In the genomic region with DNA sequence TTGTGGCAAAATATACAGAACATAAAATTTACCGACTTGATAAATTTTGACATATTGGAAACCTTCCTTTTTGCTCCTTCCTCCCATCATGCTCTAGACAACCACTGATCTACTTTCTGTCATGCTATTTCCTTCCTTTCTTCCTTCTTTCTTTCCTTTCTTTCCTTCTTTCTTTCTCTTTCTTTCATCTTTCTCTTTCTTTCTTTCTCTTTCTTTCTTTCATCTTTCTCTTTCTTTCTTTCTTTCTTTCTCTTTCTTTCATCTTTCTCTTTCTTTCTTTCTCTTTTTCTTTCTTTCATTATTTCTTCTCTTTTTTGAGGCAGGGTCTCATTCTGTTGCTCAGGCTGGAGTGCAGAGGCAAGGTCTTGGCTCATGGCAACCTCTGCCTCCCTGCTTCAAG, we compare ENCODE assay signal across 21 cellular contexts. TPM values are rescaled to one million over a fixed set of nuclear protein-coding genes. Genes with fewer than 3 reads are reported as not detected.
DNase-seq lines count a peak whose midpoint lies in the region; ATAC-seq, FAIRE-seq and TF ChIP-seq lines count a peak whose summit lies in the region.
"Had no signal": no experiment of that assay in that cellular context is flagged by ENCODE, and none has a peak within 500 bp of the region (broad histone marks: within the 10 kb centered on the region; RNA-seq: fewer than 3 reads in every experiment).

No MANE protein-coding gene starts in this region.

- H3K9me3 Mint-ChIP-seq in activated CD8-positive, alpha-beta T cell treated with anti-CD3 and anti-CD28 coated beads for 36 hours, result no peaks in the 10 kb centered on the region
- no peaks in the 10 kb centered on the region for H3K9me3 Mint-ChIP-seq in activated CD8-positive, alpha-beta T cell treated with anti-CD3 and anti-CD28 coated beads, Interleukin-2, amount 10 ng/mL, durations not matched to agents 7 days and 5 days (ENCODE audit: insufficient read depth)
- H3K9me3 Mint-ChIP-seq: CD8-positive, alpha-beta T cell had no signal

- TF ChIP-seq CTCF in activated CD8-positive, alpha-beta T cell treated with anti-CD3 and anti-CD28 coated beads for 36 hours (IDR thresholded peaks at IDR 0.05), result peak; percentile 37
- TF ChIP-seq CTCF in C4-2B (conservative IDR thresholded peaks at IDR 0.05) (no peak), VCaP (conservative IDR thresholded peaks at IDR 0.05) (no peak)

- H3K27me3 Mint-ChIP-seq in activated CD8-positive, alpha-beta T cell treated with anti-CD3 and anti-CD28 coated beads for 36 hours, result peaks cover 18% of the 10 kb centered on the region
- peaks cover 19% of the 10 kb centered on the region for H3K27me3 Mint-ChIP-seq in activated CD8-positive, alpha-beta T cell treated with anti-CD3 and anti-CD28 coated beads, Interleukin-2, amount 10 ng/mL, durations not matched to agents 7 days and 5 days (ENCODE audit: low read depth)

- H3K4me1 Mint-ChIP-seq in activated CD8-positive, alpha-beta T cell treated with anti-CD3 and anti-CD28 coated beads for 36 hours (ENCODE audit: low read depth), result no peaks in the 10 kb centered on the region
- H3K4me1 Mint-ChIP-seq in activated CD8-positive, alpha-beta T cell treated with anti-CD3 and anti-CD28 coated beads, Interleukin-2, amount 10 ng/mL, durations not matched to agents 7 days and 5 days (ENCODE audit: low read depth), result peaks cover 3% of the 10 kb centered on the region

- no peak for DNase-seq in activated CD8-positive, alpha-beta T cell treated with anti-CD3 and anti-CD28 coated beads for 36 hours
- DNase-seq in activated CD8-positive, alpha-beta T cell treated with anti-CD3 and anti-CD28 coated beads, Interleukin-2, amount 10 ng/mL, durations not matched to agents 7 days and 5 days, result no peak
- no peak for DNase-seq in H54 (ENCODE audit: insufficient read length, low spot score)
- DNase-seq in islet precursor cell, result no peak
- DNase-seq: 8988T; ACHN; AML-193; C1 segment of cervical spinal cord; Caco-2; CD4-positive, CD25-positive, alpha-beta regulatory T cell; CD8-positive, alpha-beta T cell; DMS153; DND-41; GOT3; H7; HCEC 1CT had no signal

- no peak for TF ChIP-seq POLR2A in H54 (IDR thresholded peaks at IDR 0.05; ENCODE audit: low read depth, low read length)

- H3K27ac ChIP-seq in C4-2B (peak overlapping the region; percentile 65), VCaP (peak overlapping the region; percentile 71)
- H3K27ac ChIP-seq: A549 had no signal

- ATAC-seq in activated CD8-positive, alpha-beta T cell treated with anti-CD3 and anti-CD28 coated beads for 36 hours, result no peak
- no peak for ATAC-seq in activated CD8-positive, alpha-beta T cell treated with anti-CD3 and anti-CD28 coated beads, Interleukin-2, amount 10 ng/mL, durations not matched to agents 7 days and 5 days
- ATAC-seq: A549; CD8-positive, alpha-beta T cell had no signal

- H3K36me3 Mint-ChIP-seq in activated CD8-positive, alpha-beta T cell treated with anti-CD3 and anti-CD28 coated beads for 36 hours (ENCODE audit: low read depth), result no peaks in the 10 kb centered on the region
- H3K36me3 Mint-ChIP-seq in activated CD8-positive, alpha-beta T cell treated with anti-CD3 and anti-CD28 coated beads, Interleukin-2, amount 10 ng/mL, durations not matched to agents 7 days and 5 days (ENCODE audit: low read depth), result no peaks in the 10 kb centered on the region
- H3K36me3 Mint-ChIP-seq: CD4-positive, CD25-positive, alpha-beta regulatory T cell; CD8-positive, alpha-beta T cell had no signal

- no peak for FAIRE-seq in H54 (lab: Jason Lieb, UNC)
- FAIRE-seq: A549, G401.6, GM12892 had no signal

- intact Hi-C loops in activated CD8-positive, alpha-beta T cell treated with anti-CD3 and anti-CD28 coated beads for 36 hours (cut with micrococcal nuclease), result no loop called here

- CTCF ChIA-PET in activated CD8-positive, alpha-beta T cell treated with anti-CD3 and anti-CD28 coated beads for 36 hours (lab: Charles Lee), result no interaction called here
- CTCF ChIA-PET in activated CD8-positive, alpha-beta T cell treated with anti-CD3 and anti-CD28 coated beads, Interleukin-2, amount 10 ng/mL, durations not matched to agents 7 days and 5 days (lab: Charles Lee), result no interaction called here

- H3K27ac Mint-ChIP-seq in activated CD8-positive, alpha-beta T cell treated with anti-CD3 and anti-CD28 coated beads for 36 hours, result no peak overlapping the region
- no peak overlapping the region for H3K27ac Mint-ChIP-seq in activated CD8-positive, alpha-beta T cell treated with anti-CD3 and anti-CD28 coated beads, Interleukin-2, amount 10 ng/mL, durations not matched to agents 7 days and 5 days
- H3K27ac Mint-ChIP-seq: CD4-positive, CD25-positive, alpha-beta regulatory T cell; CD8-positive, alpha-beta T cell had no signal

- POLR2A ChIA-PET in activated CD8-positive, alpha-beta T cell treated with anti-CD3 and anti-CD28 coated beads for 36 hours (lab: Charles Lee), result interaction anchor here (0.6 kb wide), 1 partner anchor 26 kb away, joined by 3 read pairs; no protein-coding TSS in a partner anchor
- POLR2A ChIA-PET in activated CD8-positive, alpha-beta T cell treated with anti-CD3 and anti-CD28 coated beads, Interleukin-2, amount 10 ng/mL, durations not matched to agents 7 days and 5 days (lab: Charles Lee), result no interaction called here

- no peak overlapping the region for H3K4me3 Mint-ChIP-seq in activated CD8-positive, alpha-beta T cell treated with anti-CD3 and anti-CD28 coated beads for 36 hours
- H3K4me3 Mint-ChIP-seq in activated CD8-positive, alpha-beta T cell treated with anti-CD3 and anti-CD28 coated beads, Interleukin-2, amount 10 ng/mL, durations not matched to agents 7 days and 5 days, result no peak overlapping the region
- H3K4me3 Mint-ChIP-seq: CD4-positive, CD25-positive, alpha-beta regulatory T cell; CD8-positive, alpha-beta T cell had no signal

RNA-seq across cellular contexts. Expression of a gene that starts 8.9 kb away (rescaled TPM):
- total RNA-seq in activated CD8-positive, alpha-beta T cell treated with anti-CD3 and anti-CD28 coated beads for 36 hours, result 1 to 10 TPM; 1.1 to 1.8 TPM
- total RNA-seq in activated CD8-positive, alpha-beta T cell treated with anti-CD3 and anti-CD28 coated beads, Interleukin-2, amount 10 ng/mL, durations not matched to agents 7 days and 5 days, result under 1 TPM; 0.29 to 0.42 TPM
